Comparison of ENCODE assay signal across 1 cellular context in the genomic region with DNA sequence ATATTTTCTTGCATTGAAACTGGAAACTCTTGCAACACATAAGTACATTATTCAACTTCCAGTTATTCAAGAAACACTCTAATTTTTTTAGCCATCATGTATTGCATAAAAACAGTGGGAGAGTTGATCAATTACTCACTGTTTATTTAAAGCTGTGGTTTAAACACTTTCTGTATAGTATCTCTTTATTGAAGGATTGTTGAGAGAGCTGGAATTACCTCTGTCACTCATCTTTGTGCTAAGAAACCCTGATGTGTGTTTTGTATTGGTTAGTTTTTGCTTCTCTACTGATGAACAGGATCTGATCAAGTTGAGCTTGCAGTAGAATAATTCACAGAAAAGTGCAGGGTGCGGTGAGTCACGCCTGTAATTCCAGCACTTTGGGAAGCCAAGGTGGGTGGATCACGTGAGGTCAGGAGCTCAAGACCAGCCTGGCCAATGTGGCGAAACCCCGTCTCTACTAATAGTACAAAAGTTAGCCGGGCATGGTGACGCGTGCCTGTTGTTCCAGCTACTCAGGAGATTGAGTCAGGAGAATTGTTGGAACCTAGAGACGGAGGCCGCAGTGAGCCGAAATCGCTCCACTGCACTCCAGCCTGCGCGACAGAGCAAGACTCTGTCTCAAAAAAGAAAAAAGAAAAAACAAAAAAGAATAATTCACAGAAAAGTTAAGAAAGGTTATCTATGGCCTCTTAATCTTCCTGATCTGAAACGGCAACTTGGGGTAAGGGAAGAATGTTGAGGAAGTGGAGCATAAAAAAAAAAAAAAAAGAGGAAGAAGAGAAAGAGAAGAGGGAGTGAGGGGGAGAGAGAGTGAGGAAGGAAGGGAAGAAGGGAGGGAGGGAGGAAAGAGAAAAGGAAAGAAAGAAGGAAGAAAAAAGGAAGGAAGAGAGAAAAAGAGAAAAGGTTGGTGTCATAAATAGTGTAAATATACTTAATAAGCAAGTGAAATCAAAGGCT.
TF ChIP-seq lines count a peak whose summit lies in the region.

No MANE protein-coding gene starts in this region.

TF ChIP-seq in GM23338, 12 proteins besides CTCF, POLR2A, EP300 and RAD21 (continued from another document):
- TF ChIP-seq, protein P1, sequence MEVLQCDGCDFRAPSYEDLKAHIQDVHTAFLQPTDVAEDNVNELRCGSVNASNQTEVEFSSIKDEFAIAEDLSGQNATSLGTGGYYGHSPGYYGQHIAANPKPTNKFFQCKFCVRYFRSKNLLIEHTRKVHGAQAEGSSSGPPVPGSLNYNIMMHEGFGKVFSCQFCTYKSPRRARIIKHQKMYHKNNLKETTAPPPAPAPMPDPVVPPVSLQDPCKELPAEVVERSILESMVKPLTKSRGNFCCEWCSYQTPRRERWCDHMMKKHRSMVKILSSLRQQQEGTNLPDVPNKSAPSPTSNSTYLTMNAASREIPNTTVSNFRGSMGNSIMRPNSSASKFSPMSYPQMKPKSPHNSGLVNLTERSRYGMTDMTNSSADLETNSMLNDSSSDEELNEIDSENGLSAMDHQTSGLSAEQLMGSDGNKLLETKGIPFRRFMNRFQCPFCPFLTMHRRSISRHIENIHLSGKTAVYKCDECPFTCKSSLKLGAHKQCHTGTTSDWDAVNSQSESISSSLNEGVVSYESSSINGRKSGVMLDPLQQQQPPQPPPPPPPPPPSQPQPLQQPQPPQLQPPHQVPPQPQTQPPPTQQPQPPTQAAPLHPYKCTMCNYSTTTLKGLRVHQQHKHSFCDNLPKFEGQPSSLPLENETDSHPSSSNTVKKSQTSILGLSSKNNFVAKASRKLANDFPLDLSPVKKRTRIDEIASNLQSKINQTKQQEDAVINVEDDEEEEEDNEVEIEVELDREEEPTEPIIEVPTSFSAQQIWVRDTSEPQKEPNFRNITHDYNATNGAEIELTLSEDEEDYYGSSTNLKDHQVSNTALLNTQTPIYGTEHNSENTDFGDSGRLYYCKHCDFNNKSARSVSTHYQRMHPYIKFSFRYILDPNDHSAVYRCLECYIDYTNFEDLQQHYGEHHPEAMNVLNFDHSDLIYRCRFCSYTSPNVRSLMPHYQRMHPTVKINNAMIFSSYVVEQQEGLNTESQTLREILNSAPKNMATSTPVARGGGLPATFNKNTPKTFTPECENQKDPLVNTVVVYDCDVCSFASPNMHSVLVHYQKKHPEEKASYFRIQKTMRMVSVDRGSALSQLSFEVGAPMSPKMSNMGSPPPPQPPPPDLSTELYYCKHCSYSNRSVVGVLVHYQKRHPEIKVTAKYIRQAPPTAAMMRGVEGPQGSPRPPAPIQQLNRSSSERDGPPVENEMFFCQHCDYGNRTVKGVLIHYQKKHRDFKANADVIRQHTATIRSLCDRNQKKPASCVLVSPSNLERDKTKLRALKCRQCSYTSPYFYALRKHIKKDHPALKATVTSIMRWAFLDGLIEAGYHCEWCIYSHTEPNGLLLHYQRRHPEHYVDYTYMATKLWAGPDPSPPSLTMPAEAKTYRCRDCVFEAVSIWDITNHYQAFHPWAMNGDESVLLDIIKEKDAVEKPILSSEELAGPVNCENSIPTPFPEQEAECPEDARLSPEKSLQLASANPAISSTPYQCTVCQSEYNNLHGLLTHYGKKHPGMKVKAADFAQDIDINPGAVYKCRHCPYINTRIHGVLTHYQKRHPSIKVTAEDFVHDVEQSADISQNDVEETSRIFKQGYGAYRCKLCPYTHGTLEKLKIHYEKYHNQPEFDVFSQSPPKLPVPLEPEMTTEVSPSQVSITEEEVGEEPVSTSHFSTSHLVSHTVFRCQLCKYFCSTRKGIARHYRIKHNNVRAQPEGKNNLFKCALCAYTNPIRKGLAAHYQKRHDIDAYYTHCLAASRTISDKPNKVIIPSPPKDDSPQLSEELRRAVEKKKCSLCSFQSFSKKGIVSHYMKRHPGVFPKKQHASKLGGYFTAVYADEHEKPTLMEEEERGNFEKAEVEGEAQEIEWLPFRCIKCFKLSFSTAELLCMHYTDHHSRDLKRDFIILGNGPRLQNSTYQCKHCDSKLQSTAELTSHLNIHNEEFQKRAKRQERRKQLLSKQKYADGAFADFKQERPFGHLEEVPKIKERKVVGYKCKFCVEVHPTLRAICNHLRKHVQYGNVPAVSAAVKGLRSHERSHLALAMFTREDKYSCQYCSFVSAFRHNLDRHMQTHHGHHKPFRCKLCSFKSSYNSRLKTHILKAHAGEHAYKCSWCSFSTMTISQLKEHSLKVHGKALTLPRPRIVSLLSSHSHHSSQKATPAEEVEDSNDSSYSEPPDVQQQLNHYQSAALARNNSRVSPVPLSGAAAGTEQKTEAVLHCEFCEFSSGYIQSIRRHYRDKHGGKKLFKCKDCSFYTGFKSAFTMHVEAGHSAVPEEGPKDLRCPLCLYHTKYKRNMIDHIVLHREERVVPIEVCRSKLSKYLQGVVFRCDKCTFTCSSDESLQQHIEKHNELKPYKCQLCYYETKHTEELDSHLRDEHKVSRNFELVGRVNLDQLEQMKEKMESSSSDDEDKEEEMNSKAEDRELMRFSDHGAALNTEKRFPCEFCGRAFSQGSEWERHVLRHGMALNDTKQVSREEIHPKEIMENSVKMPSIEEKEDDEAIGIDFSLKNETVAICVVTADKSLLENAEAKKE (CRISPR knock-in tag; IDR thresholded peaks at IDR 0.05) = no peak
- no peak for TF ChIP-seq EZH2 (IDR thresholded peaks at IDR 0.05; ENCODE audit: low read depth, unreplicated experiment)
- TF ChIP-seq STAT1 (IDR thresholded peaks at IDR 0.05; ENCODE audit: unreplicated experiment) = no peak
- no peak for TF ChIP-seq ZNF331 (CRISPR knock-in tag; IDR thresholded peaks at IDR 0.05; ENCODE audit: low read depth)
- TF ChIP-seq, protein P2, sequence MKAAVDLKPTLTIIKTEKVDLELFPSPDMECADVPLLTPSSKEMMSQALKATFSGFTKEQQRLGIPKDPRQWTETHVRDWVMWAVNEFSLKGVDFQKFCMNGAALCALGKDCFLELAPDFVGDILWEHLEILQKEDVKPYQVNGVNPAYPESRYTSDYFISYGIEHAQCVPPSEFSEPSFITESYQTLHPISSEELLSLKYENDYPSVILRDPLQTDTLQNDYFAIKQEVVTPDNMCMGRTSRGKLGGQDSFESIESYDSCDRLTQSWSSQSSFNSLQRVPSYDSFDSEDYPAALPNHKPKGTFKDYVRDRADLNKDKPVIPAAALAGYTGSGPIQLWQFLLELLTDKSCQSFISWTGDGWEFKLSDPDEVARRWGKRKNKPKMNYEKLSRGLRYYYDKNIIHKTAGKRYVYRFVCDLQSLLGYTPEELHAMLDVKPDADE (IDR thresholded peaks at IDR 0.05) = no peak
- no peak for TF ChIP-seq NANOG (IDR thresholded peaks at IDR 0.05; ENCODE audit: borderline replicate concordance)
- TF ChIP-seq JUNB (IDR thresholded peaks at IDR 0.05; ENCODE audit: unreplicated experiment) = no peak
- no peak for TF ChIP-seq CREB1 (CRISPR knock-in tag; IDR thresholded peaks at IDR 0.05; ENCODE audit: low read depth)
- TF ChIP-seq EZH2phosphoT487 (IDR thresholded peaks at IDR 0.05; ENCODE audit: unreplicated experiment) = no peak
